In the genomic region with DNA sequence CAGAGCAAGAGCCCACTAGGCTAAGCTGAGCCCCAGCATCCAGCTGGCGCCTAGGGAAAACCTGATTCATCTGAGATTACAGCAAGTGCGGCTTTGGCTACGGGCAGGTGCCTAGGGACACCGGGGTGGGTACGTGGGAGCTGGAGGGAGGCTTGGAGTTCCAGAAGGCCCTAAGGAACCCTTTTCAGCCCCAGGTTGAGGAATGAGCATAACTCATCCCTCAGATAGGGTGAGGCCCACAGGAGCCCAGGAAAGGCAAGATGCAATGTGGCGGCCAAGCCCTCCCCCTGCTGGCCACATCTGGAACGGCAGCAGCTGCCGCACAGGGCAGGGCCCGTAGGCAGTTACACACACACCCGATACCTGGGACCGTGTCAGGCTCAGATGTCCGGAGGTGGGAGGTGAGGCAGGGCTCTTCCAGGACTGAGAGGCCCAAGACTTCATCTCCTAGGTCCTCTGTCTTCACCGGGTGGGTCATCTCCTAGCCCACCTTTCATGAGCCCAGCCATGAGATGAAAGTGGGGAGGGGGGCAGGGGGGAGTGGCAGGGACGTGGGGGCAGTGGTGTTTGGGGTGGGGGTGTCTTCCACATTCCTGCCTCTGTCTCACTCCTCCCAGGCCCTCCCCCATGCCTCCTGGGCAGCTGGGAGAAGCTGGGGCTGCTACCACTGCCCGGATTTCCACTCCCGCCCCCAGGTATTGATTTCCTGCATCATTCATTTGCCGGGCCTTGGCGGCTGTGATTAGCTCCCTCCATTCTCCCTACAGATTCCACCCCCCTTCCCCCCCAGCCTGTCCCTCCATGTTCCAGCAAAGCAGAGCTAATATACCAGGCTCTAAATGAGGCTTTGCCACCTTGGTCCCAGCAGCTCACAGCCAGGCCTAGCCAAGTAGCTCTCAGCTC, we compare ENCODE assay signal across 8 cellular contexts. TPM values are rescaled to one million over a fixed set of nuclear protein-coding genes. Genes with fewer than 3 reads are reported as not detected.
DNase-seq lines count a peak whose midpoint lies in the region; ATAC-seq, FAIRE-seq and TF ChIP-seq lines count a peak whose summit lies in the region.

No MANE protein-coding gene starts in this region.

- no peaks in the 10 kb centered on the region for H3F3A ChIP-seq in DOHH2 (ENCODE audit: control insufficient read depth, insufficient read depth)

- peak; percentile 99 to 100 for TF ChIP-seq RAD21 in H1 (IDR thresholded peaks at IDR 0.05 in 1 of 2, conservative IDR thresholded peaks at IDR 0.05 in 1 of 2; ENCODE audit: low read depth in 2 of 2, low read length in 2 of 2)

- 0 out of 2 replicates have a peak overlapping the region, but pooled peaks have one; percentile 61 for H2BK15ac ChIP-seq in H1 (ENCODE audit: low read length)

- peaks cover 8% of the 10 kb centered on the region for H3K4me1 ChIP-seq in DOHH2 (ENCODE audit: control insufficient read depth, low read length)
- peaks cover 2 to 14% (median 10%) of the 10 kb centered on the region in 4 experiments; a peak in 6 of 7 replicates for H3K4me1 ChIP-seq in H1 (replicated peaks in 1 of 4; ENCODE audit: control insufficient read depth in 3 of 4, insufficient read depth in 4 of 4, low read length in 3 of 4)

- H2BK20ac ChIP-seq in H1 (ENCODE audit: low read length) = no peak overlapping the region

- H3K23ac ChIP-seq in H1 (ENCODE audit: insufficient read length) = no peak overlapping the region

- peak overlapping the region; percentile 2; the same call in 1 of the 2 replicates for H2BK12ac ChIP-seq in H1 (ENCODE audit: low read depth, low read length)

- FAIRE-seq in H1 (lab: Jason Lieb, UNC) = no peak

- no peak overlapping the region for H4K91ac ChIP-seq in H1 (replicated peaks; ENCODE audit: insufficient read length, low read length)

- no peaks in the 10 kb centered on the region for H3K9me2 ChIP-seq in DOHH2 (replicated peaks; ENCODE audit: control insufficient read depth, low read length)

- no peak overlapping the region for H3K18ac ChIP-seq in H1 (ENCODE audit: extremely low read depth, low read length)

- H3K9me3 ChIP-seq in DOHH2 (ENCODE audit: control insufficient read depth, insufficient read depth, low read length) (no peaks in the 10 kb centered on the region), H1 (ENCODE audit: insufficient read depth in 2 of 2, low read depth in 1 of 2, low read length in 1 of 2) (no peaks in the 10 kb centered on the region)

- peaks cover 9% of the 10 kb centered on the region; the same call in 1 of the 2 replicates for H3K23me2 ChIP-seq in H1 (ENCODE audit: low read depth, low read length)

- H3K14ac ChIP-seq in H1 (ENCODE audit: insufficient read length) = no peak overlapping the region

- H2BK120ac ChIP-seq in H1 (replicated peaks; ENCODE audit: low read depth, low read length) = no peak overlapping the region

- no peak overlapping the region for H3K4ac ChIP-seq in H1 (replicated peaks; ENCODE audit: insufficient read length, low read depth, low read length)

- no peaks in the 10 kb centered on the region; the same call in 1 of the 2 replicates for H4K20me1 ChIP-seq in DOHH2 (ENCODE audit: control insufficient read depth, insufficient read depth, low read depth, low read length)
- H4K20me1 ChIP-seq in H1 (replicated peaks in 1 of 2; ENCODE audit: control insufficient read depth in 1 of 2, insufficient read depth in 2 of 2, low read length in 2 of 2) = peaks cover 0 to 7% of the 10 kb centered on the region in 2 experiments

- no peak overlapping the region for H2AFZ ChIP-seq in H1 (ENCODE audit: low read length)

- H3K79me2 ChIP-seq in DOHH2 (ENCODE audit: control insufficient read depth, low read length) (no peaks in the 10 kb centered on the region), H1 (ENCODE audit: control insufficient read depth in 1 of 2, insufficient read depth in 2 of 2, low read length in 2 of 2) (no peaks in the 10 kb centered on the region)

- no peak for TF ChIP-seq EP300 in H1 (IDR thresholded peaks at IDR 0.05; ENCODE audit: borderline replicate concordance in 1 of 2, low read depth in 2 of 2, low read length in 2 of 2)

- 0 out of 2 replicates have a peak overlapping the region, but pooled peaks have one; percentile 8 for H4K8ac ChIP-seq in H1 (ENCODE audit: extremely low read depth, insufficient read depth, low read length)

- TF ChIP-seq CTCF in DOHH2 (IDR thresholded peaks at IDR 0.05; ENCODE audit: low read depth, low read length, poor library complexity, severe bottlenecking) (peak; percentile 95), H1 (IDR thresholded peaks at IDR 0.05; ENCODE audit: control extremely low read depth in 1 of 3, insufficient read depth in 1 of 3, low read depth in 1 of 3, low read length in 3 of 3) (peak in 2 of 3 experiments; percentile 97 to 99; a peak in 3 of 4 replicates)

- ATAC-seq in HG02885 (IDR thresholded peaks at IDR 0.05; ENCODE audit: poor library complexity, unreplicated experiment) = peak; percentile 67
- no peak for ATAC-seq in GM19397 (IDR thresholded peaks at IDR 0.05; ENCODE audit: unreplicated experiment)

- H3K79me1 ChIP-seq in H1 (ENCODE audit: low read depth, low read length) = no peaks in the 10 kb centered on the region

- POLR2A ChIA-PET in H1 (lab: Charles Lee; ENCODE audit: partially characterized antibody) = interaction anchor here (1.4 kb wide), 1 partner anchor 156 kb away, joined by 4 read pairs; no protein-coding TSS in a partner anchor

- no peak overlapping the region for H3K4me3 ChIP-seq in DOHH2 (ENCODE audit: low read length)
- no peak overlapping the region for H3K4me3 ChIP-seq in H1 (ENCODE audit: extremely low read depth in 1 of 4, insufficient read depth in 2 of 4, low read depth in 3 of 4, low read length in 4 of 4)

- CTCF ChIA-PET in H1 (lab: Charles Lee; ENCODE audit: partially characterized antibody) = interaction anchor here (0.5 to 4.6 kb wide), 60 partner anchors 8 to 622 kb away, joined by 3 to 32 read pairs (median 5); no protein-coding TSS in a partner anchor

- no peak for TF ChIP-seq POLR2A in H1 (IDR thresholded peaks at IDR 0.05; ENCODE audit: control extremely low read depth in 1 of 2, low read depth in 2 of 2, low read length in 2 of 2)

- DNase-seq in NCI-H748 treated with DMSO at 0.1 percent for 48 hours (lab: John Stamatoyannopoulos, UW) (peak; percentile 69), H1 (ENCODE audit: low read depth in 1 of 2, low spot score in 2 of 2) (peak; percentile 69 to 96), midbrain (lab: John Stamatoyannopoulos, UW) (peak; percentile 84)
- peak; percentile 94 for DNase-seq in activated CD8-positive, alpha-beta memory T cell treated with anti-CD3 and anti-CD28 coated beads for 24 hours
- peak; percentile 66 for DNase-seq in stimulated activated CD8-positive, alpha-beta memory T cell treated with anti-CD3 and anti-CD28 coated beads, Interleukin-4, amount 100 ng/mL, for 24 hours (ENCODE audit: low read depth)

- no peak overlapping the region for H4K5ac ChIP-seq in H1 (ENCODE audit: insufficient read length, low read depth, low read length)

- H3K4me2 ChIP-seq in DOHH2 (ENCODE audit: low read length) = no peak overlapping the region
- H3K4me2 ChIP-seq in H1 (ENCODE audit: insufficient read depth in 1 of 2, low read depth in 2 of 2, low read length in 2 of 2) = no peak overlapping the region

- H3K56ac ChIP-seq in H1 (replicated peaks; ENCODE audit: insufficient read length, low read depth, low read length) = no peak overlapping the region

- H2AK5ac ChIP-seq in H1 (ENCODE audit: low read depth, low read length) = no peak overlapping the region

- H3K27me3 ChIP-seq in DOHH2 (ENCODE audit: control insufficient read depth, low read length) (peaks cover 63% of the 10 kb centered on the region), H1 (replicated peaks in 1 of 4; ENCODE audit: control insufficient read depth in 3 of 4, extremely low read depth in 1 of 4, insufficient read depth in 3 of 4, low read length in 3 of 4) (peaks cover 42 to 49% (median 48%) of the 10 kb centered on the region in 4 experiments)

- H3K36me3 ChIP-seq in DOHH2 (ENCODE audit: control insufficient read depth, low read length) (no peaks in the 10 kb centered on the region), H1 (ENCODE audit: control insufficient read depth in 2 of 4, insufficient read depth in 4 of 4, low read length in 3 of 4) (peaks cover 0 to 8% (median 0%) of the 10 kb centered on the region in 4 experiments; a peak in 1 of 8 replicates)

- H2BK5ac ChIP-seq in H1 (ENCODE audit: low read depth, low read length) = no peak overlapping the region

- H3K27ac ChIP-seq in DOHH2 (ENCODE audit: low read depth, low read length) = no peak overlapping the region
- no peak overlapping the region for H3K27ac ChIP-seq in H1 (ENCODE audit: low read depth, low read length)

- H3K9ac ChIP-seq in H1 (replicated peaks in 1 of 4; ENCODE audit: extremely low read depth in 1 of 4, low read depth in 3 of 4, low read length in 3 of 4) = no peak overlapping the region

- WGBS in H1 (ENCODE audit: extremely low coverage in 1 of 2, insufficient coverage in 1 of 2, insufficient read length in 1 of 2, insufficient replicate concordance in 2 of 2, low coverage in 1 of 2, low lambda C conversion rate in 2 of 2, missing lambda C conversion rate in 1 of 2), 2 experiments = 25% methylated on average over 13 of the region's 18 CpGs; no CpG with 5 or more reads in 1 of the 2 experiments

TF ChIP-seq in H1, 55 proteins besides CTCF, POLR2A, EP300 and RAD21 (continues in another document):
- TF ChIP-seq KDM5A (IDR thresholded peaks at IDR 0.05; ENCODE audit: low read length) (no peak), GABPA (IDR thresholded peaks at IDR 0.05; ENCODE audit: borderline replicate concordance, insufficient read depth, low read length) (peak; percentile 56; the same call in 1 of the 2 replicates), CREB1 (IDR thresholded peaks at IDR 0.05) (peak; percentile 39; the same call in 1 of the 2 replicates), CHD2 (IDR thresholded peaks at IDR 0.05; ENCODE audit: low read length) (no peak), TCF12 (IDR thresholded peaks at IDR 0.05; ENCODE audit: low read depth, low read length) (0 out of 2 replicates have a peak, but pooled peaks have one; percentile 20), RXRA (IDR thresholded peaks at IDR 0.05; ENCODE audit: insufficient read depth, low read depth, low read length) (0 out of 2 replicates have a peak, but pooled peaks have one; percentile 46), SRF (IDR thresholded peaks at IDR 0.05; ENCODE audit: low read depth, low read length) (no peak), CEBPB (IDR thresholded peaks at IDR 0.05; ENCODE audit: low read depth, low read length) (no peak), HDAC2 (IDR thresholded peaks at IDR 0.05; ENCODE audit: borderline replicate concordance in 1 of 2, low read depth in 2 of 2, low read length in 2 of 2) (no peak)

RNA-seq across cellular contexts. Expression of a gene that starts 5.5 kb away (rescaled TPM):
- total RNA-seq in H1 (2021; fragmentation: NEBNext Ultra II Directional; extraction: Animal tissue kit (Norgen Biotek cat#: 25700)) = 0.61 and 0.74 TPM in 2 replicates
- 0.74 and 2.3 TPM in 2 replicates for polyA plus RNA-seq in H1 (2011; rRNA removed)
- 1.1 TPM for polyA plus RNA-seq in H1 (2011; cell fraction: cytosol; rRNA removed)
- polyA plus RNA-seq in H1 (2011; cell fraction: nucleus; rRNA removed) = 2.0 TPM
- polyA plus RNA-seq in H1 (2012, experiment 1 of 2) = 0.32 to 1.9 TPM (median 0.65 TPM) in 4 replicates
- 1.4 TPM for polyA plus RNA-seq in H1 (2012, experiment 2 of 2)
- polyA plus RNA-seq in H1 (2013, experiment 1 of 2) = 0.49 TPM
- 0.53 TPM for polyA plus RNA-seq in H1 (2013, experiment 2 of 2)
- 1.1 and 1.3 TPM in 2 replicates for polyA minus RNA-seq in H1 (2011; rRNA and poly(A)+ RNA removed)
- not detected for polyA minus RNA-seq in H1 (2011; cell fraction: cytosol; rRNA and poly(A)+ RNA removed)
- polyA minus RNA-seq in H1 (2011; cell fraction: nucleus; rRNA and poly(A)+ RNA removed) = 1.4 TPM
